In genomic region chr2:229042349-229042748, GRCh38 we compare ENCODE assay signal across 27 cellular contexts.
"Had no signal": no experiment of that assay in that cellular context is flagged by ENCODE, and none has a peak within 500 bp of the region (broad histone marks: within the 10 kb centered on the region; RNA-seq: fewer than 3 reads in every experiment).

No MANE protein-coding gene starts in this region.

- H3K27me3 ChIP-seq: colonic mucosa, dorsolateral prefrontal cortex, esophagus muscularis mucosa, esophagus squamous epithelium, foreskin keratinocyte, gastrocnemius medialis, gastroesophageal sphincter, heart left ventricle, heart right ventricle had no signal

- H3K27ac ChIP-seq: colonic mucosa, coronary artery, dorsolateral prefrontal cortex, epithelial cell of prostate, esophagus muscularis mucosa, esophagus squamous epithelium, foreskin keratinocyte, gastrocnemius medialis, gastroesophageal sphincter, heart left ventricle, heart right ventricle had no signal

- H3K9me3 ChIP-seq: colonic mucosa, esophagus muscularis mucosa, esophagus squamous epithelium, gastrocnemius medialis, gastroesophageal sphincter, heart left ventricle, heart right ventricle had no signal

- FAIRE-seq: endometrium, endothelial cell of umbilical vein, frontal cortex had no signal

- ATAC-seq: esophagus mucosa, foreskin keratinocyte, gastrocnemius medialis, gastroesophageal sphincter, heart left ventricle, heart right ventricle had no signal

- DNase-seq: colonic mucosa; cortex of kidney; dermis blood vessel endothelial cell; dorsolateral prefrontal cortex; effector CD4-positive, alpha-beta T cell; effector CD8-positive, alpha-beta T cell; effector memory CD4-positive, alpha-beta T cell; endodermal cell; erythroblast; esophagus squamous epithelium; foreskin fibroblast; foreskin keratinocyte; foreskin melanocyte; gastrocnemius medialis; glutamatergic neuron; head of caudate nucleus; heart left ventricle; heart right ventricle had no signal

- H3K27ac Mint-ChIP-seq: dendritic cell treated with granulocyte-macrophage colony-stimulating factor and Interleukin-4, amounts not matched to agents 40 ng/mL and 50 ng/mL, for 4 days; endodermal cell had no signal

- H3K36me3 ChIP-seq: colonic mucosa, esophagus muscularis mucosa, esophagus squamous epithelium, gastrocnemius medialis, gastroesophageal sphincter, heart left ventricle, heart right ventricle had no signal

- H3K4me1 Mint-ChIP-seq: endodermal cell had no signal

- H3K27me3 Mint-ChIP-seq: dendritic cell treated with granulocyte-macrophage colony-stimulating factor and Interleukin-4, amounts not matched to agents 40 ng/mL and 50 ng/mL, for 4 days had no signal

- H3K4me3 ChIP-seq: colonic mucosa, coronary artery, dorsolateral prefrontal cortex, esophagus muscularis mucosa, esophagus squamous epithelium, gastrocnemius medialis, gastroesophageal sphincter, heart left ventricle, heart right ventricle had no signal

- H3K9me3 Mint-ChIP-seq: endodermal cell had no signal

- H3K4me1 ChIP-seq: colonic mucosa, esophagus squamous epithelium, foreskin keratinocyte, gastrocnemius medialis, gastroesophageal sphincter, heart left ventricle, heart right ventricle had no signal

- H3K4me3 Mint-ChIP-seq: dendritic cell treated with granulocyte-macrophage colony-stimulating factor and Interleukin-4, amounts not matched to agents 40 ng/mL and 50 ng/mL, for 4 days; endodermal cell had no signal
